Comparison of ENCODE assay signal across 15 cellular contexts in the genomic region with DNA sequence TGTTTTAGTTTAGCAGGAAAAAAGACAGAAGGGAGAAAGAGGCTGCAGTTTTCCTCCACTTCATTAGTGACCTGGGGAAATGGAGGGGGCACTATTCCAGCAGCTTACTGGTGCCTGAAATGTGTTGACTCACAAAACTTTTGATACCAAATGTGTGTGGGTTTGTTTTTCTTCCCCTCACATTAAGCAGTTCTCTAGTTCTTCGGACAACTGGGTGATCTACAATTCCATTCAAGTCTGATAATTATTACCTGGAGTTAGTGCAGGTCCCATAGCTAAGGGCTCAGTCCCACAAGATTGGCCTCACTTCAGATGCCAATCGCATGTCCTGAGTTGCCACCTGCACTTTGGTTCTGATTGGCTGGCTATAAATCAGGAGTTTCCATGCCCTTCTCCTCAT. TPM values are rescaled to one million over a fixed set of nuclear protein-coding genes. Genes with fewer than 3 reads are reported as not detected.
DNase-seq lines count a peak whose midpoint lies in the region; ATAC-seq lines count a peak whose summit lies in the region.
"Had no signal": no experiment of that assay in that cellular context is flagged by ENCODE, and none has a peak within 500 bp of the region (broad histone marks: within the 10 kb centered on the region; RNA-seq: fewer than 3 reads in every experiment).

No MANE protein-coding gene starts in this region.

- H3K4me3 Mint-ChIP-seq in activated CD4-positive, alpha-beta T cell treated with anti-CD3 and anti-CD28 coated beads for 36 hours: no peak overlapping the region
- H3K4me3 Mint-ChIP-seq in activated T-helper 2 cell treated with anti-CD3 and anti-CD28 coated beads, Interferon-gamma antibody, Interleukin-2, Interleukin-4, amounts not matched to agents 10 μg/mL and 5 μg/mL and 100 μg/mL, durations not matched to agents 14 hours and 24 hours and 36 hours (ENCODE audit: low read depth): no peak overlapping the region
- H3K4me3 Mint-ChIP-seq in memory B cell (no peak overlapping the region), T-cell (no peak overlapping the region)
- H3K4me3 Mint-ChIP-seq: CD8-positive, alpha-beta T cell; HFFc6 had no signal

- intact Hi-C loops in activated CD4-positive, alpha-beta T cell treated with anti-CD3 and anti-CD28 coated beads for 36 hours (cut with DNase I, micrococcal nuclease): no loop called here
- intact Hi-C loops in activated T-helper 2 cell treated with anti-CD3 and anti-CD28 coated beads, Interferon-gamma antibody, Interleukin-2, Interleukin-4, amounts not matched to agents 10 μg/mL and 5 μg/mL and 100 μg/mL, durations not matched to agents 14 hours and 24 hours and 36 hours (cut with micrococcal nuclease): no loop called here

- CTCF ChIA-PET in activated CD4-positive, alpha-beta T cell treated with anti-CD3 and anti-CD28 coated beads for 36 hours (lab: Charles Lee): interaction anchor here (0.9 kb wide), 1 partner anchor 60 kb away, joined by 6 read pairs; no protein-coding TSS in a partner anchor
- CTCF ChIA-PET in T-cell (lab: Charles Lee): no interaction called here

- peak overlapping the region; percentile 93 for H3K27ac Mint-ChIP-seq in activated CD4-positive, alpha-beta T cell treated with anti-CD3 and anti-CD28 coated beads for 36 hours
- H3K27ac Mint-ChIP-seq in activated T-helper 2 cell treated with anti-CD3 and anti-CD28 coated beads, Interferon-gamma antibody, Interleukin-2, Interleukin-4, amounts not matched to agents 10 μg/mL and 5 μg/mL and 100 μg/mL, durations not matched to agents 14 hours and 24 hours and 36 hours: peak overlapping the region; percentile 87
- H3K27ac Mint-ChIP-seq in memory B cell: peak overlapping the region; percentile 88
- H3K27ac Mint-ChIP-seq in T-cell: no peak overlapping the region
- H3K27ac Mint-ChIP-seq: CD8-positive, alpha-beta T cell; HFFc6 had no signal

- H3K4me1 Mint-ChIP-seq in activated CD4-positive, alpha-beta T cell treated with anti-CD3 and anti-CD28 coated beads for 36 hours: peaks cover 33% of the 10 kb centered on the region
- H3K4me1 Mint-ChIP-seq in activated T-helper 2 cell treated with anti-CD3 and anti-CD28 coated beads, Interferon-gamma antibody, Interleukin-2, Interleukin-4, amounts not matched to agents 10 μg/mL and 5 μg/mL and 100 μg/mL, durations not matched to agents 14 hours and 24 hours and 36 hours (ENCODE audit: low read depth): peaks cover 48% of the 10 kb centered on the region
- H3K4me1 Mint-ChIP-seq in memory B cell: peaks cover 12% of the 10 kb centered on the region
- H3K4me1 Mint-ChIP-seq in T-cell: peaks cover 0 to 3% (median 0%) of the 10 kb centered on the region in 3 donors

- no peak for ATAC-seq in activated CD4-positive, alpha-beta T cell treated with anti-CD3 and anti-CD28 coated beads for 36 hours
- no peak for ATAC-seq in memory B cell (ENCODE audit: low read depth)
- ATAC-seq in T-cell (replicated peaks in 1 of 4): no peak
- ATAC-seq: CD8-positive, alpha-beta T cell had no signal

- H3K36me3 Mint-ChIP-seq in activated CD4-positive, alpha-beta T cell treated with anti-CD3 and anti-CD28 coated beads for 36 hours (ENCODE audit: low read depth): no peaks in the 10 kb centered on the region
- H3K36me3 Mint-ChIP-seq in activated T-helper 2 cell treated with anti-CD3 and anti-CD28 coated beads, Interferon-gamma antibody, Interleukin-2, Interleukin-4, amounts not matched to agents 10 μg/mL and 5 μg/mL and 100 μg/mL, durations not matched to agents 14 hours and 24 hours and 36 hours (ENCODE audit: low read depth): no peaks in the 10 kb centered on the region
- H3K36me3 Mint-ChIP-seq in memory B cell: no peaks in the 10 kb centered on the region
- no peaks in the 10 kb centered on the region for H3K36me3 Mint-ChIP-seq in T-cell
- H3K36me3 Mint-ChIP-seq: CD14-positive monocyte; CD8-positive, alpha-beta T cell had no signal

- no peak for DNase-seq in activated CD4-positive, alpha-beta T cell treated with anti-CD3 and anti-CD28 coated beads for 36 hours
- DNase-seq in activated CD4-positive, alpha-beta T cell treated with anti-CD3 and anti-CD28 coated beads for 4 hours: no peak
- no peak for DNase-seq in activated T-helper 2 cell treated with anti-CD3 and anti-CD28 coated beads, Interferon-gamma antibody, Interleukin-2, Interleukin-4, amounts not matched to agents 10 μg/mL and 5 μg/mL and 100 μg/mL, durations not matched to agents 14 hours and 24 hours and 36 hours (ENCODE audit: low spot score)
- DNase-seq in memory B cell (ENCODE audit: low spot score in 2 of 2) (no peak), T-cell (no peak), NCI-H774 (lab: John Stamatoyannopoulos, UW) (no peak)
- DNase-seq in central memory CD4-positive, alpha-beta T cell: no peak
- DNase-seq: CD8-positive, alpha-beta T cell; COR-L47; DMS153; DMS79 treated with DMSO at 0.1 percent for 48 hours; EL; HCEC 1CT; HFFc6 had no signal

- peaks cover 2% of the 10 kb centered on the region for H3K27me3 Mint-ChIP-seq in activated CD4-positive, alpha-beta T cell treated with anti-CD3 and anti-CD28 coated beads for 36 hours
- peaks cover 3% of the 10 kb centered on the region for H3K27me3 Mint-ChIP-seq in activated T-helper 2 cell treated with anti-CD3 and anti-CD28 coated beads, Interferon-gamma antibody, Interleukin-2, Interleukin-4, amounts not matched to agents 10 μg/mL and 5 μg/mL and 100 μg/mL, durations not matched to agents 14 hours and 24 hours and 36 hours (ENCODE audit: low read depth)
- H3K27me3 Mint-ChIP-seq in memory B cell (peaks cover 2% of the 10 kb centered on the region), T-cell (peaks cover 2 to 5% of the 10 kb centered on the region in 2 donors)

- POLR2A ChIA-PET in activated CD4-positive, alpha-beta T cell treated with anti-CD3 and anti-CD28 coated beads for 36 hours (lab: Charles Lee): interaction anchor here (1.0 to 2.3 kb wide), 2 partner anchors 28 to 568 kb away, joined by 4 to 33 read pairs; partner anchors contain the start of gene PMAIP1
- POLR2A ChIA-PET in T-cell (lab: Charles Lee): no interaction called here

- H3K9me3 Mint-ChIP-seq in activated CD4-positive, alpha-beta T cell treated with anti-CD3 and anti-CD28 coated beads for 36 hours (ENCODE audit: low read depth): no peaks in the 10 kb centered on the region
- no peaks in the 10 kb centered on the region for H3K9me3 Mint-ChIP-seq in activated T-helper 2 cell treated with anti-CD3 and anti-CD28 coated beads, Interferon-gamma antibody, Interleukin-2, Interleukin-4, amounts not matched to agents 10 μg/mL and 5 μg/mL and 100 μg/mL, durations not matched to agents 14 hours and 24 hours and 36 hours
- H3K9me3 Mint-ChIP-seq in memory B cell (no peaks in the 10 kb centered on the region), T-cell (no peaks in the 10 kb centered on the region)
- H3K9me3 Mint-ChIP-seq: CD14-positive monocyte; CD8-positive, alpha-beta T cell; HFFc6 had no signal

RNA-seq across cellular contexts. Expression of gene PMAIP1, which starts 28.4 kb away (rescaled TPM):
- total RNA-seq in activated CD4-positive, alpha-beta T cell treated with anti-CD3 and anti-CD28 coated beads for 36 hours: 10 to 100 TPM; 58.7 to 97.2 TPM
- 41.8 and 42.0 TPM in 2 replicates for total RNA-seq in activated T-helper 2 cell treated with anti-CD3 and anti-CD28 coated beads, Interferon-gamma antibody, Interleukin-2, Interleukin-4, amounts not matched to agents 10 μg/mL and 5 μg/mL and 100 μg/mL, durations not matched to agents 14 hours and 24 hours and 36 hours
- total RNA-seq in T-cell: 10 to 100 TPM; 17.8 to 81.5 (median 20.4) TPM

Comparison
In these comparisons a context has a peak if more than half of its experiments do, and no peak if none do; other contexts are left out.
1. H3K27ac Mint-ChIP-seq: peak in activated CD4-positive, alpha-beta T cell treated with anti-CD3 and anti-CD28 coated beads for 36 hours (single experiment), activated T-helper 2 cell treated with anti-CD3 and anti-CD28 coated beads, Interferon-gamma antibody, Interleukin-2, Interleukin-4, amounts not matched to agents 10 μg/mL and 5 μg/mL and 100 μg/mL, durations not matched to agents 14 hours and 24 hours and 36 hours (single experiment) and memory B cell (single experiment); none in T-cell (0 of 2).